In genomic region chr10:10758306-10758705, GRCh38 we compare ENCODE assay signal across 20 cellular contexts.
"Had no signal": no experiment of that assay in that cellular context is flagged by ENCODE, and none has a peak within 500 bp of the region (broad histone marks: within the 10 kb centered on the region; RNA-seq: fewer than 3 reads in every experiment).

No MANE protein-coding gene starts in this region.

- H3K36me3 ChIP-seq: adrenal gland, esophagus squamous epithelium, left lung, right lobe of liver, thoracic aorta, upper lobe of left lung had no signal

- H3K9me3 ChIP-seq: adrenal gland, esophagus squamous epithelium, left lung, right lobe of liver, thoracic aorta, upper lobe of left lung had no signal

- H3K4me3 ChIP-seq: adrenal gland, esophagus squamous epithelium, left lung, right lobe of liver, thoracic aorta, upper lobe of left lung had no signal

- H3K9me3 Mint-ChIP-seq: activated naive CD4-positive, alpha-beta T cell treated with anti-CD3 and anti-CD28 coated beads, Interleukin-2, amount 50 U/mL, for 72 hours; activated T-helper 1 cell treated with anti-CD3 and anti-CD28 coated beads, Interleukin-12 subunit alpha, Interleukin-12 subunit beta, Interleukin-2, Interleukin-4 antibody, amounts not matched to agents 30 ng/mL and 10 ng/mL and 1 ng/mL, durations not matched to agents 14 hours and 24 hours and 36 hours; dendritic cell treated with granulocyte-macrophage colony-stimulating factor and Interleukin-4, amounts not matched to agents 40 ng/mL and 50 ng/mL, for 4 days; stimulated activated memory B cell treated with anti-CD40 and anti-IgM and Interleukin-4, amounts not matched to agents 10 μg/mL and 1 μg/mL and 100 μg/mL, for 72 hours; T-cell had no signal

- H3K27me3 Mint-ChIP-seq: dendritic cell treated with granulocyte-macrophage colony-stimulating factor and Interleukin-4, amounts not matched to agents 40 ng/mL and 50 ng/mL, for 4 days had no signal

- H3K27ac ChIP-seq: adrenal gland, esophagus squamous epithelium, foreskin keratinocyte, left lung, right lobe of liver, thoracic aorta, upper lobe of left lung had no signal

- H3K27me3 ChIP-seq: adrenal gland, esophagus squamous epithelium, foreskin keratinocyte, left lung, right lobe of liver, upper lobe of left lung had no signal

- H3K4me1 ChIP-seq: adrenal gland, esophagus squamous epithelium, foreskin keratinocyte, left lung, right lobe of liver, upper lobe of left lung had no signal

- H3K4me3 Mint-ChIP-seq: activated CD4-positive, alpha-beta T cell treated with anti-CD3 and anti-CD28 coated beads for 36 hours; activated T-helper 1 cell treated with anti-CD3 and anti-CD28 coated beads, Interleukin-12 subunit alpha, Interleukin-12 subunit beta, Interleukin-2, Interleukin-4 antibody, amounts not matched to agents 30 ng/mL and 10 ng/mL and 1 ng/mL, durations not matched to agents 14 hours and 24 hours and 36 hours; dendritic cell treated with granulocyte-macrophage colony-stimulating factor and Interleukin-4, amounts not matched to agents 40 ng/mL and 50 ng/mL, for 4 days; stimulated activated memory B cell treated with anti-CD40 and anti-IgM and Interleukin-4, amounts not matched to agents 10 μg/mL and 1 μg/mL and 100 μg/mL, for 72 hours; T-cell; WTC11 had no signal

- H3K27ac Mint-ChIP-seq: activated CD4-positive, alpha-beta T cell treated with anti-CD3 and anti-CD28 coated beads for 36 hours; activated naive CD4-positive, alpha-beta T cell treated with anti-CD3 and anti-CD28 coated beads, Interleukin-2, amount 50 U/mL, for 72 hours; activated T-helper 1 cell treated with anti-CD3 and anti-CD28 coated beads, Interleukin-12 subunit alpha, Interleukin-12 subunit beta, Interleukin-2, Interleukin-4 antibody, amounts not matched to agents 30 ng/mL and 10 ng/mL and 1 ng/mL, durations not matched to agents 14 hours and 24 hours and 36 hours; dendritic cell treated with granulocyte-macrophage colony-stimulating factor and Interleukin-4, amounts not matched to agents 40 ng/mL and 50 ng/mL, for 4 days; stimulated activated memory B cell treated with anti-CD40 and anti-IgM and Interleukin-4, amounts not matched to agents 10 μg/mL and 1 μg/mL and 100 μg/mL, for 72 hours; T-cell; WTC11 had no signal

- H3K36me3 Mint-ChIP-seq: activated naive CD4-positive, alpha-beta T cell treated with anti-CD3 and anti-CD28 coated beads, Interleukin-2, amount 50 U/mL, for 72 hours; stimulated activated memory B cell treated with anti-CD40 and anti-IgM and Interleukin-4, amounts not matched to agents 10 μg/mL and 1 μg/mL and 100 μg/mL, for 72 hours; T-cell; WTC11 had no signal

- DNase-seq: activated CD4-positive, alpha-beta T cell treated with anti-CD3 and anti-CD28 coated beads for 36 hours; activated CD4-positive, alpha-beta T cell treated with anti-CD3 and anti-CD28 coated beads, Interleukin-2, amount 50 U/mL, for 48 hours; activated gamma-delta T cell treated with Interleukin-2 at 50 U/mL for 16 hours; activated T-cell treated with anti-CD3 and anti-CD28 coated beads for 4 hours; adrenal gland; effector CD8-positive, alpha-beta T cell; esophagus squamous epithelium; foreskin keratinocyte; kidney; left lung; right lobe of liver; stimulated activated CD4-positive, alpha-beta T cell treated with anti-CD3 and anti-CD28 coated beads, Interleukin-4, amount 100 ng/mL, for 4 hours; T-cell; upper lobe of left lung had no signal

- H3K4me1 Mint-ChIP-seq: activated CD4-positive, alpha-beta T cell treated with anti-CD3 and anti-CD28 coated beads for 36 hours; stimulated activated memory B cell treated with anti-CD40 and anti-IgM and Interleukin-4, amounts not matched to agents 10 μg/mL and 1 μg/mL and 100 μg/mL, for 72 hours; T-cell; WTC11 had no signal

- ATAC-seq: activated CD4-positive, alpha-beta T cell treated with anti-CD3 and anti-CD28 coated beads for 36 hours; activated naive CD4-positive, alpha-beta T cell treated with anti-CD3 and anti-CD28 coated beads, Interleukin-2, amount 50 U/mL, for 72 hours; foreskin keratinocyte; left lung; right lobe of liver; stimulated activated memory B cell treated with anti-CD40 and anti-IgM and Interleukin-4, amounts not matched to agents 10 μg/mL and 1 μg/mL and 100 μg/mL, for 72 hours; T-cell; WTC11 had no signal
